16 cellular contexts compared by ENCODE assay signal in the genomic region with DNA sequence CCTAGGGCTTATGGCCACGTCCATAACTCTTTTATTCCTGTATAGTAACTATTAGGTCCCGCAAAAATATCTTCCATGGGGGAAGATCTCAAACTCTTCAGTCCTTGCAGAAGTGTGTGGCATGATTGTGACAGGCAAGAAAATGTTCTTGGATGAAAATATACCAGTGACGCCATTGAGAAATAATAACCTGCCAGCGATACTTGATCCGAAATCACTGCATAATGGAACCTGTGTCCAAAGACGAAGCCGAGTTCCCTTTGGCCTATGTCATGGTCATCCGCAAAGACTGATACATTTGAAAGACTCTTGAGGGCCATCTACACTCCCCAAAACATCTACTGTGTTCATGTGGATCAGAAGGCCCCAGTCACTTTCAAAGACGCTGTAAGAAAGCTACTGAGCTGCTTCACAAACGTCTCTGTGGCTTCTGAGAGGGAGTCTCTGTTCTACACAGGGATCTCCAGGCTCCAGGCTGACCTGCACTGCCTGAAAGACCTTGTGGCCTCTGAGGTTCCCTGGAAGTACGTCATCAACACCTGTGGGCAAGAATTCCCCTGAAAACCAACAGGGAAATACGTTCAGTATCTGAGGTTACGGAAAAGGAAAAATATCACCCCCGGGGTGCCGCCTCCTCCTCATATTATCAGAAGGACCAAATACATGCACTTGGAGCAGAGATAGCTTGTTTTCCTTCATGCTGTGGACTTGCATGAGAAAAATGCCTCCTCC.
"Had no signal": no experiment of that assay in that cellular context is flagged by ENCODE, and none has a peak within 500 bp of the region (broad histone marks: within the 10 kb centered on the region; RNA-seq: fewer than 3 reads in every experiment).

No MANE protein-coding gene starts in this region.

- H3K27me3 ChIP-seq: heart left ventricle, ovary, uterus had no signal

- DNase-seq: effector CD4-positive, alpha-beta T cell; foreskin melanocyte; heart left ventricle; hippocampal formation; natural killer cell; nucleus accumbens; ovary; right cardiac atrium; stimulated activated CD4-positive, alpha-beta T cell treated with anti-CD3 and anti-CD28 coated beads, Interleukin-4, amount 100 ng/mL, for 1 hour; stimulated activated CD8-positive, alpha-beta memory T cell treated with anti-CD3 and anti-CD28 coated beads, Interleukin-4, amount 100 ng/mL, for 48 hours; stimulated activated naive B cell treated with anti-CD40 and anti-IgM and Interleukin-4, amounts not matched to agents 10 μg/mL and 1 μg/mL and 100 μg/mL, for 72 hours; uterus had no signal

- H3K27me3 Mint-ChIP-seq: stimulated activated naive B cell treated with anti-CD40 and anti-IgM and Interleukin-4, amounts not matched to agents 10 μg/mL and 1 μg/mL and 100 μg/mL, for 72 hours; type B pancreatic cell had no signal

- ATAC-seq: heart left ventricle, natural killer cell, right cardiac atrium had no signal

- H3K36me3 ChIP-seq: heart left ventricle, ovary, uterus had no signal

- H3K4me3 Mint-ChIP-seq: mesothelial cell of epicardium; natural killer cell; neural crest cell; stimulated activated naive B cell treated with anti-CD40 and anti-IgM and Interleukin-4, amounts not matched to agents 10 μg/mL and 1 μg/mL and 100 μg/mL, for 72 hours; type B pancreatic cell had no signal

- H3K36me3 Mint-ChIP-seq: mesothelial cell of epicardium; natural killer cell; stimulated activated naive B cell treated with anti-CD40 and anti-IgM and Interleukin-4, amounts not matched to agents 10 μg/mL and 1 μg/mL and 100 μg/mL, for 72 hours; type B pancreatic cell had no signal

- H3K4me1 ChIP-seq: uterus had no signal

- H3K27ac Mint-ChIP-seq: mesothelial cell of epicardium; natural killer cell; stimulated activated naive B cell treated with anti-CD40 and anti-IgM and Interleukin-4, amounts not matched to agents 10 μg/mL and 1 μg/mL and 100 μg/mL, for 72 hours; type B pancreatic cell had no signal

- H3K9me3 Mint-ChIP-seq: mesothelial cell of epicardium; natural killer cell; neural crest cell; stimulated activated naive B cell treated with anti-CD40 and anti-IgM and Interleukin-4, amounts not matched to agents 10 μg/mL and 1 μg/mL and 100 μg/mL, for 72 hours; type B pancreatic cell had no signal

- H3K9me3 ChIP-seq: heart left ventricle, ovary, uterus had no signal

- H3K4me3 ChIP-seq: coronary artery, heart left ventricle, ovary, uterus had no signal

- H3K27ac ChIP-seq: coronary artery, ovary, uterus had no signal
